Comparison of ENCODE assay signal across 8 cellular contexts in the genomic region with DNA sequence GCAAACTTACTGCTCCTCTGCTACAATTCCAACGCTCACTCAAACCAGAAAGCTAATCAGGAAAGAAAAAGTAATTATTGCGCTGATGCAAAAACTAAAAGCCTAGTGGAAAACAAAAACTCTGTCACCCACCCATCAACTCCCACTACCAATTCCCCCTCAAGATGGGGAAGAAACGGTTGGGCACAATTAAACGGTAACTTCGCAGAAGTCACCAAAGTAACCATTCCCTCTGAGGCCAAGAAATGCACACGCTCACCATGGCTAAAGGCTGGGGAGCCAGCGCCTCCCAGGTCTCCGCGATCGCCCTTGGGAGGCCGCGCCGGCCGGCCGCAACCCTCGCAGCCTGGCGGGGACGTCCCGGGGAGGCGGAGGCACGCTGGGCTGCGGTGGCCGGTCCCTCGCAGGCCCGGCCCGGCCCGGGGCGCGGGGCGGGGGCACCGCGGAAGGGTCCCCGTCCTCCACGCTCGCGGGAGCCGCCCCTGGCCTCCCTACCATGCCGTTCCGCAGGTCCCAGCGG. TPM values are rescaled to one million over a fixed set of nuclear protein-coding genes. Genes with fewer than 3 reads are reported as not detected.
DNase-seq lines count a peak whose midpoint lies in the region; ATAC-seq and TF ChIP-seq lines count a peak whose summit lies in the region.

No MANE protein-coding gene starts in this region.

- H3K9me3 ChIP-seq in mucosa of descending colon (no peaks in the 10 kb centered on the region), aorta (ENCODE audit: control insufficient read depth, low read length) (no peaks in the 10 kb centered on the region)

- POLR2A ChIA-PET in RWPE1 (lab: Yijun Ruan, JAX; ENCODE audit: low non-redundant PET): no interaction called here

- H3K27me3 ChIP-seq in aorta (ENCODE audit: control insufficient read depth in 1 of 2, insufficient read depth in 2 of 2, low read length in 1 of 2): no peaks in the 10 kb centered on the region

- ATAC-seq in GM18511 (IDR thresholded peaks at IDR 0.05; ENCODE audit: unreplicated experiment) (peak; percentile 33), HG03060 (IDR thresholded peaks at IDR 0.05; ENCODE audit: low read depth, unreplicated experiment) (peak; percentile 2), mucosa of descending colon (peak; percentile 56), aorta (ENCODE audit: low FRiP score) (peak; percentile 71)

- peak overlapping the region; percentile 99 for H3K4me3 Mint-ChIP-seq in endothelial cell (ENCODE audit: unreplicated experiment)

- 1% methylated on average over 22 to 40 of the region's 40 CpGs for WGBS in aorta, 2 donors

- intact Hi-C loops in mucosa of descending colon (cut with DNase I, micrococcal nuclease) (no loop called here), aorta (cut with DNase I) (loop anchor here in 1 of 2 donors (10.0 kb wide), 1 partner anchor 158 kb away; a partner anchor contains a TSS)

- no peaks in the 10 kb centered on the region for H3K9me3 Mint-ChIP-seq in endothelial cell (ENCODE audit: unreplicated experiment)

- in situ Hi-C loops in ACHN (cut with HindIII; ENCODE audit: low pct_ligation_motif_present, low pct_unique_long_range_greater_than_20kb, low sequenced_read_pairs): no loop called here

- no peak for TF ChIP-seq CTCF in RWPE1 (conservative IDR thresholded peaks at IDR 0.05; ENCODE audit: low read depth)
- no peak for TF ChIP-seq CTCF in endothelial cell (IDR thresholded peaks at IDR 0.05; ENCODE audit: unreplicated experiment)
- no peak for TF ChIP-seq CTCF in mucosa of descending colon (IDR thresholded peaks at IDR 0.05)

- peaks cover 1% of the 10 kb centered on the region for H3K27me3 Mint-ChIP-seq in endothelial cell (ENCODE audit: unreplicated experiment)

- H3K4me1 ChIP-seq in mucosa of descending colon (ENCODE audit: low read depth) (peaks cover 13% of the 10 kb centered on the region), aorta (ENCODE audit: control insufficient read depth in 1 of 2, insufficient read depth in 2 of 2, low read length in 2 of 2) (no peaks in the 10 kb centered on the region)

- peak overlapping the region; percentile 99 for H3K27ac ChIP-seq in RWPE1
- H3K27ac ChIP-seq in aorta (ENCODE audit: low read depth in 1 of 2, low read length in 2 of 2): peak overlapping the region; percentile 91 to 99

- H3K4me1 Mint-ChIP-seq in endothelial cell (ENCODE audit: unreplicated experiment): peaks cover 5% of the 10 kb centered on the region

- H3K27ac Mint-ChIP-seq in endothelial cell (ENCODE audit: unreplicated experiment): peak overlapping the region; percentile 97

- H3K36me3 Mint-ChIP-seq in endothelial cell (ENCODE audit: low read depth, unreplicated experiment): peaks cover 4% of the 10 kb centered on the region

- CTCF ChIA-PET in RWPE1 (lab: Yijun Ruan, JAX): interaction anchor here (0.6 kb wide), 1 partner anchor 144 kb away, joined by 4 read pairs; no protein-coding TSS in a partner anchor

- H3K36me3 ChIP-seq in mucosa of descending colon (ENCODE audit: low read depth): no peaks in the 10 kb centered on the region
- H3K36me3 ChIP-seq in aorta (ENCODE audit: control insufficient read depth in 1 of 2, insufficient read depth in 2 of 2, low read length in 1 of 2): no peaks in the 10 kb centered on the region

- H3K4me3 ChIP-seq in mucosa of descending colon (peak overlapping the region; percentile 88), aorta (ENCODE audit: low read length in 2 of 2) (peak overlapping the region; percentile 78 to 98)

- DNase-seq in ACHN (peak; percentile 30), RWPE1 (ENCODE audit: low spot score) (peak; percentile 33), endothelial cell (ENCODE audit: low spot score) (no peak), mucosa of descending colon (no peak), aorta (no peak), DMS114 treated with DMSO at 0.1 percent for 48 hours (lab: John Stamatoyannopoulos, UW; ENCODE audit: unreplicated experiment) (no peak)

RNA-seq across cellular contexts. Expression of a gene that starts 0.6 kb away (rescaled TPM):
- total RNA-seq in endothelial cell (ENCODE audit: unreplicated experiment): 71.9 TPM
- 10 to 100 TPM; 75.6 to 94.7 (median 82.8) TPM for total RNA-seq in mucosa of descending colon
- total RNA-seq in aorta: 10 to 100 TPM; 93.0 to 99.5 TPM
- 10 to 100 TPM; 42.4 to 56.8 TPM for polyA plus RNA-seq in aorta

RNA-seq across cellular contexts. Expression of a gene that starts 54.6 kb away (rescaled TPM):
- total RNA-seq in endothelial cell (ENCODE audit: unreplicated experiment) (53.4 TPM), mucosa of descending colon (10 to 100 TPM; 25.7 to 39.6 (median 37.8) TPM), aorta (10 to 100 TPM; 28.0 to 40.7 TPM)
- polyA plus RNA-seq in aorta: 10 to 100 TPM in 1 of 2 donors, 1 to 10 TPM in 1; 3.3 to 10.9 TPM

Comparison
In these comparisons a context has a peak if more than half of its experiments do, and no peak if none do; other contexts are left out.
1. DNase-seq: peak in ACHN (single experiment) and RWPE1 (single experiment); none in endothelial cell (single experiment), mucosa of descending colon (0 of 3), aorta (0 of 2) and DMS114 treated with DMSO at 0.1 percent for 48 hours (single experiment).
2. ATAC-seq: peak in every context shown above with its lines; median percentile 71 in aorta; 56 in mucosa of descending colon; 33 in GM18511; 2 in HG03060.